ENCODE assay signal across 1 cellular context in genomic region chr5:180072556-180072955, GRCh38.
TF ChIP-seq lines count a peak whose summit lies in the region.

No MANE protein-coding gene starts in this region.

TF ChIP-seq in WTC11, 78 proteins besides CTCF, POLR2A, EP300 and RAD21 (continued from another document):
- TF ChIP-seq ERG (CRISPR knock-in tag; IDR thresholded peaks at IDR 0.05) (no peak), CBFB (CRISPR knock-in tag; IDR thresholded peaks at IDR 0.05; ENCODE audit: low read depth) (no peak), E2F1 (CRISPR knock-in tag; IDR thresholded peaks at IDR 0.05) (no peak), ELF4 (CRISPR knock-in tag; IDR thresholded peaks at IDR 0.05; ENCODE audit: low read depth) (no peak), SP1 (CRISPR knock-in tag; conservative IDR thresholded peaks at IDR 0.05) (no peak), STAT6 (CRISPR knock-in tag; conservative IDR thresholded peaks at IDR 0.05; ENCODE audit: low read depth) (no peak), USF1 (CRISPR knock-in tag; IDR thresholded peaks at IDR 0.05) (no peak), ZBTB21 (CRISPR knock-in tag; IDR thresholded peaks at IDR 0.05; ENCODE audit: borderline replicate concordance) (no peak), SMAD4 (CRISPR knock-in tag; IDR thresholded peaks at IDR 0.05) (no peak), NFYB (CRISPR knock-in tag; conservative IDR thresholded peaks at IDR 0.05; ENCODE audit: low read depth) (no peak)
